In the genomic region with DNA sequence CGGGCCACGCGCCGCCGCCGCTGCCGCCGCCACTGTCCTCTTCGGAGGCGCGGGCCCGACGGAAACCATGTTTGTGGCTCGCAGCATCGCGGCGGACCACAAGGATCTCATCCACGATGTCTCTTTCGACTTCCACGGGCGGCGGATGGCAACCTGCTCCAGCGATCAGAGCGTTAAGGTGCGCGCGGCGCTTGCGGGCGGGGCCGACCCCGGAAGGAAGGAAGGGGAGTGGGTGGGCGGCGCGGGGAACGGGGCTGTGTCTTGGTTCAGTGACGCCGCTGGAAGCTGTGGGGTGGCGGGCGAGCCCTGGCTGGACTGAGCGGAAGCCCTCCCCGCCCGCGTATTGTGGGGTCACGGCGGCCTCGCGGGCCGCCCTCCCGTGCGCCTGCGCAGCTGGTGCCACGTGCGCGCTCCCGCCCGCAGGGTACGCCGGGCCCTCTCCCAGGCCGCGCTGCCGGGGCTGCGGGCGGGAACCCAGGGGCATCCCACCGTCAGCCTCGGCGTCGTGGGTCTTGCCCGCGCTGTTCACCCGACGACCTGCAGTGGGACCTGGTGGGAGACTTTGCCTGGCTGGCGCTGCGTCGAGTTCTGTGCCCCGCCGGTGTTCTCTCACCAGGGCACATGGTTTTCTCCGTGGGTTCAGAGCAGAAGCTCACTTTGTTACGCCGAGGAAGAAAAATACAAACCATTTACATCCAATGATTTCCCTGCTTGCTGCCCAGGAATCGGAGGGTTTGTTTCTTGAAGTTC, we compare ENCODE assay signal across 1 cellular context.
TF ChIP-seq lines count a peak whose summit lies in the region.

No MANE protein-coding gene starts in this region.

TF ChIP-seq in K562, 482 proteins besides CTCF, POLR2A, EP300 and RAD21 (continued from another document):
- no peak; the same call in 1 of the 2 replicates for TF ChIP-seq ZKSCAN8 (CRISPR knock-in tag; IDR thresholded peaks at IDR 0.05)
- peak; percentile 73 for TF ChIP-seq TAF1 (IDR thresholded peaks at IDR 0.05; ENCODE audit: control insufficient read depth, extremely low read depth, insufficient read depth, low read length, severe bottlenecking)
- TF ChIP-seq MCM2 (IDR thresholded peaks at IDR 0.05; ENCODE audit: low read depth) = no peak
- no peak for TF ChIP-seq MYBL2 (IDR thresholded peaks at IDR 0.05; ENCODE audit: low read depth)
- TF ChIP-seq MYBL2 (CRISPR knock-in tag; IDR thresholded peaks at IDR 0.05; ENCODE audit: borderline replicate concordance) = peak; percentile 80; the same call in 1 of the 2 replicates
- no peak for TF ChIP-seq CCAR2 (IDR thresholded peaks at IDR 0.05; ENCODE audit: low read depth, low read length)
TF ChIP-seq in K562: peak in this region for 182.
